In genomic region chr16:64951681-64952080, GRCh38 we compare ENCODE assay signal across 17 cellular contexts.
DNase-seq lines count a peak whose midpoint lies in the region; ATAC-seq and TF ChIP-seq lines count a peak whose summit lies in the region.
"Had no signal": no experiment of that assay in that cellular context is flagged by ENCODE, and none has a peak within 500 bp of the region (broad histone marks: within the 10 kb centered on the region; RNA-seq: fewer than 3 reads in every experiment).

No MANE protein-coding gene starts in this region.

- H3K79me2 ChIP-seq in ACC112 (ENCODE audit: control insufficient read depth, insufficient read depth, low read length, unreplicated experiment) (no peaks in the 10 kb centered on the region), hepatocyte (no peaks in the 10 kb centered on the region)

- no peaks in the 10 kb centered on the region for H3K9me3 ChIP-seq in hepatocyte (ENCODE audit: low read depth)
- H3K9me3 ChIP-seq in skeletal muscle satellite cell (replicated peaks; ENCODE audit: low read length) = no peaks in the 10 kb centered on the region
- H3K9me3 ChIP-seq: SJSA1 had no signal

- POLR2A ChIA-PET in WTC11 (lab: Charles Lee) = no interaction called here

- H3K27ac ChIP-seq in ACC112 (ENCODE audit: low read depth, low read length) = peak overlapping the region; percentile 66
- peak overlapping the region; percentile 24 for H3K27ac ChIP-seq in hepatocyte
- H3K27ac ChIP-seq: SJSA1 had no signal

- H2AFZ ChIP-seq in ACC112 (ENCODE audit: low read length, unreplicated experiment) = no peak overlapping the region
- no peak overlapping the region for H2AFZ ChIP-seq in hepatocyte
- H2AFZ ChIP-seq: GM23338 had no signal

- no peaks in the 10 kb centered on the region for H3K4me1 Mint-ChIP-seq in WTC11
- H3K4me1 Mint-ChIP-seq: CD4-positive, CD25-positive, alpha-beta regulatory T cell; GM23338 had no signal

- no peak for ATAC-seq in WTC11
- ATAC-seq: GM23338, HCT116 had no signal

- H3K9ac ChIP-seq in skeletal muscle satellite cell (ENCODE audit: low read depth, low read length) = peak overlapping the region; percentile 43

- H3K4me3 ChIP-seq in ACC112 (ENCODE audit: low read depth, low read length) (no peak overlapping the region), hepatocyte (no peak overlapping the region), skeletal muscle satellite cell (ENCODE audit: low read length) (no peak overlapping the region)
- H3K4me3 ChIP-seq: GM23338, SJSA1 had no signal

- CTCF ChIA-PET in WTC11 (lab: Charles Lee) = no interaction called here

- peaks cover 13% of the 10 kb centered on the region for H3K4me1 ChIP-seq in ACC112 (ENCODE audit: control insufficient read depth, insufficient read depth, low read length, unreplicated experiment)
- H3K4me1 ChIP-seq in hepatocyte (ENCODE audit: insufficient read depth) = peaks cover 11% of the 10 kb centered on the region
- H3K4me1 ChIP-seq in skeletal muscle satellite cell (ENCODE audit: control insufficient read depth, insufficient read depth, low read length) = peaks cover 18% of the 10 kb centered on the region

- 0 out of 2 replicates have a peak, but pooled peaks cover 3% of the 10 kb centered on the region for H3K36me3 ChIP-seq in ACC112 (ENCODE audit: insufficient read depth, low read length)
- H3K36me3 ChIP-seq in hepatocyte (replicated peaks; ENCODE audit: insufficient read depth, low read depth) = peaks cover 5% of the 10 kb centered on the region
- peaks cover 29% of the 10 kb centered on the region for H3K36me3 ChIP-seq in skeletal muscle satellite cell (ENCODE audit: insufficient read depth, low read length)

- no peaks in the 10 kb centered on the region for H3K9me2 ChIP-seq in hepatocyte (replicated peaks; ENCODE audit: insufficient read depth)

- 0 out of 2 replicates have a peak, but pooled peaks cover 2% of the 10 kb centered on the region for H3K36me3 Mint-ChIP-seq in WTC11
- H3K36me3 Mint-ChIP-seq: CD4-positive, CD25-positive, alpha-beta regulatory T cell had no signal

- H3K27ac Mint-ChIP-seq in WTC11 = no peak overlapping the region
- H3K27ac Mint-ChIP-seq: CD4-positive, CD25-positive, alpha-beta regulatory T cell; GM23338 had no signal

- TF ChIP-seq CTCF in WTC11 (IDR thresholded peaks at IDR 0.05) = no peak
- no peak for TF ChIP-seq CTCF in hepatocyte (IDR thresholded peaks at IDR 0.05; ENCODE audit: poor library complexity)
- TF ChIP-seq CTCF in GM13976 (IDR thresholded peaks at IDR 0.05; ENCODE audit: borderline replicate concordance, control extremely low read depth, extremely low read depth, insufficient read depth, missing control alignments) = no peak

- no peaks in the 10 kb centered on the region for H4K20me1 ChIP-seq in hepatocyte (ENCODE audit: insufficient read depth, poor library complexity, severe bottlenecking)

- H3K27me3 Mint-ChIP-seq in WTC11 (ENCODE audit: low read depth) = no peaks in the 10 kb centered on the region
- H3K27me3 Mint-ChIP-seq: CD4-positive, CD25-positive, alpha-beta regulatory T cell had no signal

- in situ Hi-C loops in GM13976 (cut with MboI; ENCODE audit: low sequenced_read_pairs, unreplicated experiment) = no loop called here

- no peak overlapping the region for H3K4me3 Mint-ChIP-seq in WTC11
- H3K4me3 Mint-ChIP-seq: CD4-positive, CD25-positive, alpha-beta regulatory T cell; GM23338 had no signal

- no peaks in the 10 kb centered on the region for H3K27me3 ChIP-seq in ACC112 (ENCODE audit: insufficient read depth, low read length)
- H3K27me3 ChIP-seq in hepatocyte = no peaks in the 10 kb centered on the region
- no peaks in the 10 kb centered on the region for H3K27me3 ChIP-seq in skeletal muscle satellite cell (ENCODE audit: control insufficient read depth, insufficient read depth, low read length)
- H3K27me3 ChIP-seq: SJSA1 had no signal

- H3K9me3 Mint-ChIP-seq in WTC11 = peaks cover 3% of the 10 kb centered on the region; the same call in 1 of the 2 replicates
- H3K9me3 Mint-ChIP-seq: GM23338 had no signal

- no peak overlapping the region for H3K4me2 ChIP-seq in hepatocyte
- no peak overlapping the region for H3K4me2 ChIP-seq in skeletal muscle satellite cell (ENCODE audit: low read length)
- H3K4me2 ChIP-seq: GM23338 had no signal

- DNase-seq in WTC11 (ENCODE audit: low spot score) (no peak), hepatocyte (ENCODE audit: low spot score) (no peak), hypothalamus (lab: John Stamatoyannopoulos, UW) (no peak), DMS53 (lab: John Stamatoyannopoulos, UW) (no peak), GM13976 (ENCODE audit: low spot score) (no peak)
- DNase-seq: Calu3; CD4-positive, CD25-positive, alpha-beta regulatory T cell; KG1; NCI-H146; NCI-H2081 treated with DMSO at 0.1 percent for 48 hours; NCI-H2227 treated with DMSO at 0.1 percent for 48 hours; NCI-H524 had no signal

- 91% methylated on average over 1 of the region's 1 CpG for WGBS in hepatocyte (ENCODE audit: low lambda C conversion rate, missing lambda C conversion rate)

TF ChIP-seq in WTC11, 78 proteins besides CTCF, POLR2A, EP300 and RAD21:
- TF ChIP-seq CDX4 (CRISPR knock-in tag; IDR thresholded peaks at IDR 0.05; ENCODE audit: borderline replicate concordance) (peak; percentile 8; the same call in 1 of the 2 replicates), ZNF219 (CRISPR knock-in tag; IDR thresholded peaks at IDR 0.05; ENCODE audit: borderline replicate concordance) (no peak)
TF ChIP-seq in WTC11: peak in this region for 1.
